Comparison of ENCODE assay signal across 9 cellular contexts in the genomic region with DNA sequence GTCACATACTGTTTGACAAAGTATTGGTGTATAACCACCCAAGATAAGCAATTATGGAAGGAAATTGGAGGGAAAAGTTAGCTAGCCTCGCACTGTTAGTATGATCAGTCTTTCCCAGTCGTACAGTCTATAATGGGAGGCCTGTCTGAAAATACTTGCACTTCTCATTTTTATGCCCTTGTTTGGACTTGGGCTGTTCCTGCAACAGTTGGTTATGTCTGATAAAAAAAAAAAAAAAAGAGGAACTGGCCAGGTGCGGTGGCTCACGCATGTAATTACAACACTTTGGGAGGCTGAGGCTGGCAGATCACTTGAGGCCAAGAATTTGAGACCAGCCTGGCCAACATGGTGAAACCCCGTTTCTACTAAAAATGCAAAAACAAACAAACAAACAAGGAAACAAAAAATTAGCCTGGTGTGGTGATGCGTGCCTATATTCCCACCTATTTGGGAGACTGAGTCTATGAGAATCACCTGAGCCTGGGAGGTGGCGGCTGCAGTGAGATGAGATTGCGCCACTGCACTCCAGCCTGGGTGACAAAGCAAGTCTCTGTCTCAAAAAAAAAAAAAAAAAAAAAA. TPM values are rescaled to one million over a fixed set of nuclear protein-coding genes. Genes with fewer than 3 reads are reported as not detected.
DNase-seq lines count a peak whose midpoint lies in the region; ATAC-seq and TF ChIP-seq lines count a peak whose summit lies in the region.
"Had no signal": no experiment of that assay in that cellular context is flagged by ENCODE, and none has a peak within 500 bp of the region (broad histone marks: within the 10 kb centered on the region; RNA-seq: fewer than 3 reads in every experiment).

No MANE protein-coding gene starts in this region.

- CTCF ChIA-PET in naive thymus-derived CD4-positive, alpha-beta T cell (lab: Charles Lee), result no interaction called here

- POLR2A ChIA-PET in naive thymus-derived CD4-positive, alpha-beta T cell (lab: Charles Lee), result no interaction called here

- intact Hi-C loops in naive thymus-derived CD4-positive, alpha-beta T cell (cut with micrococcal nuclease), result no loop called here

- H3K27ac Mint-ChIP-seq in naive thymus-derived CD4-positive, alpha-beta T cell, result no peak overlapping the region
- no peak overlapping the region for H3K27ac Mint-ChIP-seq in mesothelial cell of epicardium
- H3K27ac Mint-ChIP-seq: HFFc6 had no signal

- no peak overlapping the region for H3K27ac ChIP-seq in naive thymus-derived CD4-positive, alpha-beta T cell (ENCODE audit: low read depth, low read length)

- peaks cover 0 to 2% (median 0%) of the 10 kb centered on the region in 11 donors for H3K9me3 Mint-ChIP-seq in naive thymus-derived CD4-positive, alpha-beta T cell
- H3K9me3 Mint-ChIP-seq in mesothelial cell of epicardium, result no peaks in the 10 kb centered on the region
- H3K9me3 Mint-ChIP-seq: HFFc6 had no signal

- H3K27me3 Mint-ChIP-seq in naive thymus-derived CD4-positive, alpha-beta T cell, result no peaks in the 10 kb centered on the region
- H3K27me3 Mint-ChIP-seq in mesothelial cell of epicardium (ENCODE audit: low read depth), result no peaks in the 10 kb centered on the region

- H3K9me3 ChIP-seq in naive thymus-derived CD4-positive, alpha-beta T cell (ENCODE audit: control insufficient read depth in 2 of 3, low read length in 3 of 3), result no peaks in the 10 kb centered on the region

- no peaks in the 10 kb centered on the region for H3K4me1 ChIP-seq in naive thymus-derived CD4-positive, alpha-beta T cell (ENCODE audit: control insufficient read depth in 2 of 2, insufficient read depth in 2 of 2, low read length in 2 of 2)

- peaks cover 0 to 1% (median 0%) of the 10 kb centered on the region in 7 donors for H3K4me1 Mint-ChIP-seq in naive thymus-derived CD4-positive, alpha-beta T cell
- H3K4me1 Mint-ChIP-seq in mesothelial cell of epicardium, result peaks cover 38% of the 10 kb centered on the region

- no peaks in the 10 kb centered on the region for H3K36me3 ChIP-seq in naive thymus-derived CD4-positive, alpha-beta T cell (ENCODE audit: control insufficient read depth in 2 of 3, insufficient read depth in 3 of 3, low read length in 3 of 3)

- peak; percentile 70 for DNase-seq in NAMALWA (ENCODE audit: low spot score)
- no peak for DNase-seq in naive thymus-derived CD4-positive, alpha-beta T cell
- DNase-seq in COLO668 (lab: John Stamatoyannopoulos, UW; ENCODE audit: unreplicated experiment), result no peak
- DNase-seq in NCI-H2171 (lab: John Stamatoyannopoulos, UW), result no peak
- DNase-seq in mesothelial cell of epicardium (ENCODE audit: low spot score in 2 of 2, unreplicated experiment in 2 of 2), result no peak
- DNase-seq in NCI-H146 treated with DMSO at 0.1 percent for 48 hours (lab: John Stamatoyannopoulos, UW; ENCODE audit: unreplicated experiment), result no peak
- DNase-seq: HFFc6 had no signal

- TF ChIP-seq CTCF in mesothelial cell of epicardium (IDR thresholded peaks at IDR 0.05; ENCODE audit: unreplicated experiment), result no peak

- no peaks in the 10 kb centered on the region for H3K36me3 Mint-ChIP-seq in naive thymus-derived CD4-positive, alpha-beta T cell
- H3K36me3 Mint-ChIP-seq in mesothelial cell of epicardium, result no peaks in the 10 kb centered on the region

- H3K27me3 ChIP-seq in naive thymus-derived CD4-positive, alpha-beta T cell (ENCODE audit: control insufficient read depth in 2 of 2, insufficient read depth in 2 of 2, low read length in 2 of 2), result no peaks in the 10 kb centered on the region

- no peak overlapping the region for H3K4me3 ChIP-seq in naive thymus-derived CD4-positive, alpha-beta T cell (ENCODE audit: low read length)

- ATAC-seq in GM19035 (IDR thresholded peaks at IDR 0.05; ENCODE audit: unreplicated experiment) (peak; percentile 65), HG02938 (IDR thresholded peaks at IDR 0.05; ENCODE audit: unreplicated experiment) (peak; percentile 79)
- peak; percentile 78 for ATAC-seq in naive thymus-derived CD4-positive, alpha-beta T cell

- H3K4me3 Mint-ChIP-seq in naive thymus-derived CD4-positive, alpha-beta T cell, result no peak overlapping the region
- H3K4me3 Mint-ChIP-seq in mesothelial cell of epicardium, result no peak overlapping the region
- H3K4me3 Mint-ChIP-seq: HFFc6 had no signal

RNA-seq across cellular contexts. Expression of a gene that starts 58.3 kb away (rescaled TPM):
- 10 to 100 TPM in 1 of 5 experiments, 1 to 10 TPM in 2, under 1 TPM in 2; 0.30 to 10.1 (median 1.0) TPM for total RNA-seq in naive thymus-derived CD4-positive, alpha-beta T cell
- polyA plus RNA-seq in naive thymus-derived CD4-positive, alpha-beta T cell, result under 1 TPM in 1 of 2 donors, not detected in 1; 0.20 TPM
- 3.2 to 3.8 TPM (median 3.5 TPM) in 3 replicates for total RNA-seq in mesothelial cell of epicardium
